Comparison of ENCODE assay signal across 1 cellular context in the genomic region with DNA sequence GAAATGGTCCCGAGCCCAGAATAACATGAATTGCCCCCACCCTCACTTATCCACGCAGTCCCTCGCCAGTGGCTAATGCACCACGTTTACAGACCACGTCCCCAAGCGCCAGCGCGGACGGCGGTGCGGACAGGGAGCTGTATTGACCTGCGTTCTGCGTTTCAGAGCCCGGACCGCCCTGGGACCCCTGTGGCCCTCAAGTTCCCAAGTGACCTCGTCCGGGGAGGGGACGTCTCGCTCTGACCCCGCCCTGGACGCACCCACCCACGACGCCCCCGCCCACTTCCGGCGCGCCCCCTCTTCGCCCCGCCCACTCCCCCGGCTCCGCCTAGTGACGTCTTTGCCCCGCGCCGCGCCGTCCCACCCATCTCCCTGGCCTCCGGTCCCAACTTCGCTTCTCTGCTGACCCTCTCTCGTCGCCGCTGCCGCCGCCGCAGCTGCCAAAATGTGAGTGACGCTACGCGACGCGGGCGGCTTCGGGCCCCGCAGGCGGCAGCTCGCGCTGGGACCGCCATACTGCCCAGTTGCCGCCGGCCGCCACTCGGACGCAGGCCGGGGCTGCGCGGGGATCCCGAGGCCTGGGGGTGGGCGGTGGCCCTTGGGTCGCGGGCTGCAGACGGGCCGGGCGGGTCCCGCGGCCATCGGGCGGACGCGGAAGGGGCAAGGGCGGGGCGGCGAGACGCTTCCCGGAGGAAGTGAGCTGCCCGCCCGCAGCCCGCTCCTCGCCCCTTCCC.
TF ChIP-seq lines count a peak whose summit lies in the region.

TSS of gene VAMP3 (plus strand) at position 358 of the 734 bp plus-strand sequence. CDS start at position 446, 88 bp downstream.

TF ChIP-seq in HepG2, 621 proteins besides CTCF, POLR2A, EP300 and RAD21 (continued from another document and continues in another):
- TF ChIP-seq ZHX2 (IDR thresholded peaks at IDR 0.05; ENCODE audit: low read depth) = peak; percentile 51; the same call in 1 of the 2 replicates
- TF ChIP-seq ZHX2 (CRISPR knock-in tag; IDR thresholded peaks at IDR 0.05; ENCODE audit: borderline replicate concordance) = no peak
- peak; percentile 59; the same call in 1 of the 2 replicates for TF ChIP-seq ZNF761 (CRISPR knock-in tag; conservative IDR thresholded peaks at IDR 0.05)
- no peak; the same call in 1 of the 2 replicates for TF ChIP-seq ZNF558 (CRISPR knock-in tag; IDR thresholded peaks at IDR 0.05; ENCODE audit: borderline replicate concordance)
- peak; percentile 48; the same call in 1 of the 2 replicates for TF ChIP-seq SALL1 (CRISPR knock-in tag; IDR thresholded peaks at IDR 0.05)
- peak; percentile 71 for TF ChIP-seq HES4 (CRISPR knock-in tag; IDR thresholded peaks at IDR 0.05; ENCODE audit: borderline replicate concordance)
- TF ChIP-seq ZNF670 (CRISPR knock-in tag; IDR thresholded peaks at IDR 0.05; ENCODE audit: borderline replicate concordance) = no peak
- no peak for TF ChIP-seq NFE2 (CRISPR knock-in tag; IDR thresholded peaks at IDR 0.05)
- TF ChIP-seq ATF7-NPFF (CRISPR knock-in tag; IDR thresholded peaks at IDR 0.05; ENCODE audit: low read depth) = peak; percentile 86
- peak; percentile 59 for TF ChIP-seq ZNF883 (CRISPR knock-in tag; IDR thresholded peaks at IDR 0.05; ENCODE audit: not compliant biosample characterization)
- TF ChIP-seq, protein P1, sequence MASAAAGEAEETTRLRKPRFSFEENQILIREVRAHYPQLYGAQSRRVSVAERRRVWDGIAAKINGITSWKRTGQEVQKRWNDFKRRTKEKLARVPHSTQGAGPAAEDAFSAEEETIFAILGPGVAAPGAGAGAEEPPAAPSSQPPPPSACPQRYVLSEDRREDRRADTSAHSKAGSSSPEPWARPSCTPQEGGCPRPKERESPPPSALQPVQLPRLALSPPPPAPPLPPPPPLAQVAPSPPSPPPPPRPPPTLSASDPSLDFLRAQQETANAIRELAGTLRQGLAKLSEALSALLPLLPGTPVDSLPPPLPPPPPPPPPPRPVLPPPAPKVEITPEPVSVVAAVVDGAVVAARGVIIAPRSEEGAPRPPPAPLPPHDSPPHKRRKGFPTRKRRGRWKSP (CRISPR knock-in tag; IDR thresholded peaks at IDR 0.05) = peak; percentile 5; the same call in 1 of the 2 replicates
- peak; percentile 69; the same call in 1 of the 2 replicates for TF ChIP-seq ZSCAN25 (CRISPR knock-in tag; IDR thresholded peaks at IDR 0.05)
- TF ChIP-seq SAP130 (CRISPR knock-in tag; IDR thresholded peaks at IDR 0.05; ENCODE audit: low read depth) = peak; percentile 82
- TF ChIP-seq, protein P2, sequence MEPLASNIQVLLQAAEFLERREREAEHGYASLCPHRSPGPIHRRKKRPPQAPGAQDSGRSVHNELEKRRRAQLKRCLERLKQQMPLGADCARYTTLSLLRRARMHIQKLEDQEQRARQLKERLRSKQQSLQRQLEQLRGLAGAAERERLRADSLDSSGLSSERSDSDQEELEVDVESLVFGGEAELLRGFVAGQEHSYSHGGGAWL (CRISPR knock-in tag; IDR thresholded peaks at IDR 0.05) = peak; percentile 92
- TF ChIP-seq KDM5B (CRISPR knock-in tag; IDR thresholded peaks at IDR 0.05; ENCODE audit: borderline replicate concordance) = peak; percentile 48; the same call in 1 of the 2 replicates
- no peak for TF ChIP-seq DDIT3 (CRISPR knock-in tag; IDR thresholded peaks at IDR 0.05)
- TF ChIP-seq, protein P3, sequence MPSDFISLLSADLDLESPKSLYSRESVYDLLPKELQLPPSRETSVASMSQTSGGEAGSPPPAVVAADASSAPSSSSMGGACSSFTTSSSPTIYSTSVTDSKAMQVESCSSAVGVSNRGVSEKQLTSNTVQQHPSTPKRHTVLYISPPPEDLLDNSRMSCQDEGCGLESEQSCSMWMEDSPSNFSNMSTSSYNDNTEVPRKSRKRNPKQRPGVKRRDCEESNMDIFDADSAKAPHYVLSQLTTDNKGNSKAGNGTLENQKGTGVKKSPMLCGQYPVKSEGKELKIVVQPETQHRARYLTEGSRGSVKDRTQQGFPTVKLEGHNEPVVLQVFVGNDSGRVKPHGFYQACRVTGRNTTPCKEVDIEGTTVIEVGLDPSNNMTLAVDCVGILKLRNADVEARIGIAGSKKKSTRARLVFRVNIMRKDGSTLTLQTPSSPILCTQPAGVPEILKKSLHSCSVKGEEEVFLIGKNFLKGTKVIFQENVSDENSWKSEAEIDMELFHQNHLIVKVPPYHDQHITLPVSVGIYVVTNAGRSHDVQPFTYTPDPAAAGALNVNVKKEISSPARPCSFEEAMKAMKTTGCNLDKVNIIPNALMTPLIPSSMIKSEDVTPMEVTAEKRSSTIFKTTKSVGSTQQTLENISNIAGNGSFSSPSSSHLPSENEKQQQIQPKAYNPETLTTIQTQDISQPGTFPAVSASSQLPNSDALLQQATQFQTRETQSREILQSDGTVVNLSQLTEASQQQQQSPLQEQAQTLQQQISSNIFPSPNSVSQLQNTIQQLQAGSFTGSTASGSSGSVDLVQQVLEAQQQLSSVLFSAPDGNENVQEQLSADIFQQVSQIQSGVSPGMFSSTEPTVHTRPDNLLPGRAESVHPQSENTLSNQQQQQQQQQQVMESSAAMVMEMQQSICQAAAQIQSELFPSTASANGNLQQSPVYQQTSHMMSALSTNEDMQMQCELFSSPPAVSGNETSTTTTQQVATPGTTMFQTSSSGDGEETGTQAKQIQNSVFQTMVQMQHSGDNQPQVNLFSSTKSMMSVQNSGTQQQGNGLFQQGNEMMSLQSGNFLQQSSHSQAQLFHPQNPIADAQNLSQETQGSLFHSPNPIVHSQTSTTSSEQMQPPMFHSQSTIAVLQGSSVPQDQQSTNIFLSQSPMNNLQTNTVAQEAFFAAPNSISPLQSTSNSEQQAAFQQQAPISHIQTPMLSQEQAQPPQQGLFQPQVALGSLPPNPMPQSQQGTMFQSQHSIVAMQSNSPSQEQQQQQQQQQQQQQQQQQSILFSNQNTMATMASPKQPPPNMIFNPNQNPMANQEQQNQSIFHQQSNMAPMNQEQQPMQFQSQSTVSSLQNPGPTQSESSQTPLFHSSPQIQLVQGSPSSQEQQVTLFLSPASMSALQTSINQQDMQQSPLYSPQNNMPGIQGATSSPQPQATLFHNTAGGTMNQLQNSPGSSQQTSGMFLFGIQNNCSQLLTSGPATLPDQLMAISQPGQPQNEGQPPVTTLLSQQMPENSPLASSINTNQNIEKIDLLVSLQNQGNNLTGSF (CRISPR knock-in tag; IDR thresholded peaks at IDR 0.05) = no peak
- TF ChIP-seq ZBTB25 (CRISPR knock-in tag; IDR thresholded peaks at IDR 0.05) = peak; percentile 69; the same call in 1 of the 2 replicates
- no peak for TF ChIP-seq ZSCAN29 (CRISPR knock-in tag; conservative IDR thresholded peaks at IDR 0.05)
- TF ChIP-seq THAP11 (CRISPR knock-in tag; IDR thresholded peaks at IDR 0.05) = peak; percentile 84
- peak; percentile 60; the same call in 1 of the 2 replicates for TF ChIP-seq ZSCAN21 (CRISPR knock-in tag; IDR thresholded peaks at IDR 0.05; ENCODE audit: borderline replicate concordance)
- TF ChIP-seq SP2 (CRISPR knock-in tag; IDR thresholded peaks at IDR 0.05) = peak; percentile 51
- TF ChIP-seq ZNF33B (CRISPR knock-in tag; IDR thresholded peaks at IDR 0.05) = no peak; the same call in 1 of the 2 replicates
- peak; percentile 35; the same call in 1 of the 2 replicates for TF ChIP-seq ZNF768 (CRISPR knock-in tag; IDR thresholded peaks at IDR 0.05)
- TF ChIP-seq ARNT2 (CRISPR knock-in tag; IDR thresholded peaks at IDR 0.05; ENCODE audit: low read depth) = 0 out of 2 replicates have a peak, but pooled peaks have one; percentile 50
- TF ChIP-seq SUZ12 (IDR thresholded peaks at IDR 0.05; ENCODE audit: low read depth, low read length) = no peak
- no peak for TF ChIP-seq HNRNPUL1 (IDR thresholded peaks at IDR 0.05; ENCODE audit: low read depth, low read length)
- TF ChIP-seq ZBTB2 (CRISPR knock-in tag; IDR thresholded peaks at IDR 0.05; ENCODE audit: low read depth) = peak; percentile 83
- TF ChIP-seq HMG20B (CRISPR knock-in tag; conservative IDR thresholded peaks at IDR 0.05) = 0 out of 2 replicates have a peak, but pooled peaks have one; percentile 13
- no peak for TF ChIP-seq FOXA1 (IDR thresholded peaks at IDR 0.05)
- no peak for TF ChIP-seq FOXA1 (CRISPR knock-in tag; IDR thresholded peaks at IDR 0.05)
- TF ChIP-seq ZNF343 (CRISPR knock-in tag; IDR thresholded peaks at IDR 0.05) = peak; percentile 33; the same call in 1 of the 2 replicates
- 0 out of 2 replicates have a peak, but pooled peaks have one; percentile 46 for TF ChIP-seq AHR (CRISPR knock-in tag; IDR thresholded peaks at IDR 0.05)
- peak; percentile 82 for TF ChIP-seq NR2C2 (CRISPR knock-in tag; IDR thresholded peaks at IDR 0.05; ENCODE audit: borderline replicate concordance)
- no peak for TF ChIP-seq TEAD2 (CRISPR knock-in tag; IDR thresholded peaks at IDR 0.05)
- peak in 1 of 2 experiments; percentile 23; a peak in 1 of 4 replicates for TF ChIP-seq NR2F1 (CRISPR knock-in tag; IDR thresholded peaks at IDR 0.05)
- TF ChIP-seq KLF6 (CRISPR knock-in tag; IDR thresholded peaks at IDR 0.05) = 0 out of 2 replicates have a peak, but pooled peaks have one; percentile 28
- peak; percentile 23; the same call in 1 of the 2 replicates for TF ChIP-seq ZC3H13 (CRISPR knock-in tag; IDR thresholded peaks at IDR 0.05)
- no peak for TF ChIP-seq ZFP36L1 (CRISPR knock-in tag; IDR thresholded peaks at IDR 0.05)
- TF ChIP-seq NCOA1 (CRISPR knock-in tag; IDR thresholded peaks at IDR 0.05) = no peak
- TF ChIP-seq, protein P4, sequence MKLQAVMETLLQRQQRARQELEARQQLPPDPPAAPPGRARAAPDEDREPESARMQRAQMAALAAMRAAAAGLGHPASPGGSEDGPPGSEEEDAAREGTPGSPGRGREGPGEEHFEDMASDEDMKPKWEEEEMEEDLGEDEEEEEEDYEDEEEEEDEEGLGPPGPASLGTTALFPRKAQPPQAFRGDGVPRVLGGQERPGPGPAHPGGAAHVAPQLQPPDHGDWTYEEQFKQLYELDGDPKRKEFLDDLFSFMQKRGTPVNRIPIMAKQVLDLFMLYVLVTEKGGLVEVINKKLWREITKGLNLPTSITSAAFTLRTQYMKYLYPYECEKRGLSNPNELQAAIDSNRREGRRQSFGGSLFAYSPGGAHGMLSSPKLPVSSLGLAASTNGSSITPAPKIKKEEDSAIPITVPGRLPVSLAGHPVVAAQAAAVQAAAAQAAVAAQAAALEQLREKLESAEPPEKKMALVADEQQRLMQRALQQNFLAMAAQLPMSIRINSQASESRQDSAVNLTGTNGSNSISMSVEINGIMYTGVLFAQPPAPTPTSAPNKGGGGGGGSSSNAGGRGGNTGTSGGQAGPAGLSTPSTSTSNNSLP (IDR thresholded peaks at IDR 0.05; ENCODE audit: low read depth, low read length) = no peak
- no peak for TF ChIP-seq RBAK (CRISPR knock-in tag; IDR thresholded peaks at IDR 0.05)
